In genomic region chr14:103630364-103631108, GRCh38 we compare ENCODE assay signal across 8 cellular contexts. TPM values are rescaled to one million over a fixed set of nuclear protein-coding genes. Genes with fewer than 3 reads are reported as not detected.
DNase-seq lines count a peak whose midpoint lies in the region; ATAC-seq and TF ChIP-seq lines count a peak whose summit lies in the region.

No MANE protein-coding gene starts in this region.

- H3K9me3 ChIP-seq in gastrocnemius medialis: no peaks in the 10 kb centered on the region

- peak overlapping the region; percentile 94 for H3K4me3 ChIP-seq in H7 (ENCODE audit: insufficient read depth, low read depth, low read length)
- peak overlapping the region; percentile 67 for H3K4me3 ChIP-seq in fibroblast of pulmonary artery (replicated peaks; ENCODE audit: low read depth, low read length)
- peak overlapping the region; percentile 77 to 97 (median 86) for H3K4me3 ChIP-seq in gastrocnemius medialis

- TF ChIP-seq POLR2A in gastrocnemius medialis (IDR thresholded peaks at IDR 0.05): no peak

- in situ Hi-C loops in gastrocnemius medialis (cut with MboI; ENCODE audit: low sequenced_read_pairs in 4 of 4): no loop called here

- ATAC-seq in SK-N-SH treated with all-trans-retinoic acid at 6 μM for 48 hours (peak; percentile 4; the same call in 1 of the 3 replicates), gastrocnemius medialis (no peak), HG03469 (IDR thresholded peaks at IDR 0.05; ENCODE audit: unreplicated experiment) (no peak)

- H3K36me3 ChIP-seq in H7 (replicated peaks; ENCODE audit: control insufficient read depth, insufficient read depth, low read length) (peaks cover 2% of the 10 kb centered on the region; the same call in 1 of the 2 replicates), gastrocnemius medialis (no peaks in the 10 kb centered on the region)

- DNase-seq in H7 (peak; percentile 44), fibroblast of pulmonary artery (ENCODE audit: low read depth) (peak; percentile 24), gastrocnemius medialis (no peak), AML-193 (lab: John Stamatoyannopoulos, UW) (no peak), 8988T (no peak), hypothalamus (lab: John Stamatoyannopoulos, UW) (no peak)

- no peaks in the 10 kb centered on the region for H3K27me3 ChIP-seq in H7 (ENCODE audit: control insufficient read depth, insufficient read depth, low read length)
- H3K27me3 ChIP-seq in gastrocnemius medialis: no peaks in the 10 kb centered on the region

- H3K4me1 ChIP-seq in gastrocnemius medialis: peaks cover 30 to 52% of the 10 kb centered on the region in 2 donors

- TF ChIP-seq CTCF in fibroblast of pulmonary artery (IDR thresholded peaks at IDR 0.05; ENCODE audit: low read length, missing control alignments): no peak
- TF ChIP-seq CTCF in gastrocnemius medialis (IDR thresholded peaks at IDR 0.05 in 4 of 5, conservative IDR thresholded peaks at IDR 0.05 in 1 of 5): no peak

- H3K27ac ChIP-seq in gastrocnemius medialis: peak overlapping the region; percentile 96 to 100 (median 98)

- intact Hi-C loops in gastrocnemius medialis (cut with DNase I; ENCODE audit: low total_unique reads): no loop called here

TF ChIP-seq in SK-N-SH treated with all-trans-retinoic acid at 6 μM for 48 hours, 23 proteins besides CTCF, POLR2A, EP300 and RAD21:
- TF ChIP-seq SNAI2 (CRISPR knock-in tag; IDR thresholded peaks at IDR 0.05): no peak
- TF ChIP-seq TSHZ2 (CRISPR knock-in tag; IDR thresholded peaks at IDR 0.05): no peak
- no peak for TF ChIP-seq BACH2 (CRISPR knock-in tag; IDR thresholded peaks at IDR 0.05; ENCODE audit: borderline replicate concordance)
- TF ChIP-seq TOX (CRISPR knock-in tag; IDR thresholded peaks at IDR 0.05; ENCODE audit: borderline replicate concordance): no peak
- TF ChIP-seq ZC3H10 (CRISPR knock-in tag; IDR thresholded peaks at IDR 0.05): no peak
- TF ChIP-seq ZNF8 (CRISPR knock-in tag; IDR thresholded peaks at IDR 0.05): no peak
- TF ChIP-seq GLIS3 (CRISPR knock-in tag; IDR thresholded peaks at IDR 0.05): no peak
- no peak for TF ChIP-seq ZNF70 (CRISPR knock-in tag; IDR thresholded peaks at IDR 0.05)
- TF ChIP-seq PATZ1 (CRISPR knock-in tag; IDR thresholded peaks at IDR 0.05; ENCODE audit: borderline replicate concordance): no peak
- TF ChIP-seq TCF4 (CRISPR knock-in tag; IDR thresholded peaks at IDR 0.05; ENCODE audit: borderline replicate concordance): no peak
- no peak for TF ChIP-seq RARB (CRISPR knock-in tag; IDR thresholded peaks at IDR 0.05)
- TF ChIP-seq PPARA (CRISPR knock-in tag; IDR thresholded peaks at IDR 0.05; ENCODE audit: borderline replicate concordance): no peak
- no peak for TF ChIP-seq ESRRG (CRISPR knock-in tag; IDR thresholded peaks at IDR 0.05)
- no peak for TF ChIP-seq CSDC2 (CRISPR knock-in tag; IDR thresholded peaks at IDR 0.05)
- TF ChIP-seq ARNTL (CRISPR knock-in tag; IDR thresholded peaks at IDR 0.05; ENCODE audit: borderline replicate concordance, low read depth): no peak
- no peak for TF ChIP-seq OSR1 (CRISPR knock-in tag; IDR thresholded peaks at IDR 0.05)
- TF ChIP-seq, protein P1, sequence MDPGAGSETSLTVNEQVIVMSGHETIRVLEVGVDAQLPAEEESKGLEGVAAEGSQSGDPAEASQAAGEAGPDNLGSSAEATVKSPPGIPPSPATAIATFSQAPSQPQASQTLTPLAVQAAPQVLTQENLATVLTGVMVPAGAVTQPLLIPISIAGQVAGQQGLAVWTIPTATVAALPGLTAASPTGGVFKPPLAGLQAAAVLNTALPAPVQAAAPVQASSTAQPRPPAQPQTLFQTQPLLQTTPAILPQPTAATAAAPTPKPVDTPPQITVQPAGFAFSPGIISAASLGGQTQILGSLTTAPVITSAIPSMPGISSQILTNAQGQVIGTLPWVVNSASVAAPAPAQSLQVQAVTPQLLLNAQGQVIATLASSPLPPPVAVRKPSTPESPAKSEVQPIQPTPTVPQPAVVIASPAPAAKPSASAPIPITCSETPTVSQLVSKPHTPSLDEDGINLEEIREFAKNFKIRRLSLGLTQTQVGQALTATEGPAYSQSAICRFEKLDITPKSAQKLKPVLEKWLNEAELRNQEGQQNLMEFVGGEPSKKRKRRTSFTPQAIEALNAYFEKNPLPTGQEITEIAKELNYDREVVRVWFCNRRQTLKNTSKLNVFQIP (CRISPR knock-in tag; IDR thresholded peaks at IDR 0.05; ENCODE audit: borderline replicate concordance, low read depth): no peak
- TF ChIP-seq, protein P2, sequence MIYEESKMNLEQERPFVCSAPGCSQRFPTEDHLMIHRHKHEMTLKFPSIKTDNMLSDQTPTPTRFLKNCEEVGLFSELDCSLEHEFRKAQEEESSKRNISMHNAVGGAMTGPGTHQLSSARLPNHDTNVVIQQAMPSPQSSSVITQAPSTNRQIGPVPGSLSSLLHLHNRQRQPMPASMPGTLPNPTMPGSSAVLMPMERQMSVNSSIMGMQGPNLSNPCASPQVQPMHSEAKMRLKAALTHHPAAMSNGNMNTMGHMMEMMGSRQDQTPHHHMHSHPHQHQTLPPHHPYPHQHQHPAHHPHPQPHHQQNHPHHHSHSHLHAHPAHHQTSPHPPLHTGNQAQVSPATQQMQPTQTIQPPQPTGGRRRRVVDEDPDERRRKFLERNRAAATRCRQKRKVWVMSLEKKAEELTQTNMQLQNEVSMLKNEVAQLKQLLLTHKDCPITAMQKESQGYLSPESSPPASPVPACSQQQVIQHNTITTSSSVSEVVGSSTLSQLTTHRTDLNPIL (CRISPR knock-in tag; IDR thresholded peaks at IDR 0.05; ENCODE audit: low read depth): no peak
- TF ChIP-seq ZFP30 (CRISPR knock-in tag; IDR thresholded peaks at IDR 0.05): no peak

RNA-seq across cellular contexts. Expression of gene KLC1, which starts 1.5 kb away (rescaled TPM):
- total RNA-seq in H7 (2014; rRNA removed; shearing (Covaris generic)): 123 and 131 TPM in 2 replicates
- 100 to 1,000 TPM; 217 to 398 (median 309) TPM for total RNA-seq in gastrocnemius medialis

Comparison
In these comparisons a context has a peak if more than half of its experiments do, and no peak if none do; other contexts are left out.
1. DNase-seq: peak in H7 (single experiment) and fibroblast of pulmonary artery (single experiment); none in gastrocnemius medialis (0 of 2), AML-193 (0 of 2), 8988T (single experiment) and hypothalamus (0 of 51).
2. Peak in every context shown above with its lines, with median percentiles within 50 percentile points of each other: H3K4me3 ChIP-seq.